Comparison of ENCODE assay signal across 9 cellular contexts in the genomic region with DNA sequence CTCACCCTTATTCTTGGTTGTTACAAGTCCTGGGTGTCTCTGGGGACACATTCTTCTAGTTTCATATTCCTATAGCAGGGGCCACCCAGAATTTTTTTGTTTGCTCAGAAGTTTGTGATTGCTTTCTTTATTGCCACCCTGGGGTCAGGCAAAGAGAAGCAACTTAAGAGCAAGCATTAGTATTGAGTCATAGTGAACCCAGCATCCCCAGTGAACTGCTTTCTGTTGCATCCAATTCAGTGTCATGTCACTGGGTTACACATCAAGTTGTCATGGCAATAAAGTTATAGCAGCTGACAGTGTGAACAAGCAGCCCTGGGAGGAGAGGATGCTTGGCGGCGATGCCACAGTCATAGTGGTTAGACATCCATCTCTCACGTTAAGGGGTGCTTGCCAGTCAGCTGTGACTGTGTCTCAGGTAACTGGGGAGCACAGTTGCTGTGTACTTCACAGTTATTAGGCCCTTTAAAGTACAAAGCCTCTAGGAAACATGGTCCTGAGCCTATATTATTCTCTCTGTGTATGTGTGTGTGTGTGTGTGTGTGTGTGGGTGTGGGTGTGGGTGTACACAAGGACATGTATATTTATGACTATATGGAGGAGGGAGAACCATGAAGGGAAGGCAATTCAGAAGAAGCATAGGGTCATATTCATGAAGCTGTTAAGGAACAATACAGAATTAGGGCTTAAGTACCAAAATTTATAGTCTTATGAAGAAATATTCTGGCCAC. TPM values are rescaled to one million over a fixed set of nuclear protein-coding genes. Genes with fewer than 3 reads are reported as not detected.
DNase-seq lines count a peak whose midpoint lies in the region; ATAC-seq and TF ChIP-seq lines count a peak whose summit lies in the region.
"Had no signal": no experiment of that assay in that cellular context is flagged by ENCODE, and none has a peak within 500 bp of the region (broad histone marks: within the 10 kb centered on the region; RNA-seq: fewer than 3 reads in every experiment).

No MANE protein-coding gene starts in this region.

- no peaks in the 10 kb centered on the region for H3K9me2 ChIP-seq in MM.1S (replicated peaks; ENCODE audit: insufficient read depth, low read length)

- no peak overlapping the region for H3K27ac Mint-ChIP-seq in central memory CD8-positive, alpha-beta T cell (ENCODE audit: low read depth)

- no peaks in the 10 kb centered on the region for H3K27me3 Mint-ChIP-seq in central memory CD8-positive, alpha-beta T cell

- H4K20me1 ChIP-seq in MM.1S (ENCODE audit: insufficient read depth, low read length) = no peaks in the 10 kb centered on the region

- no peak overlapping the region for H3K9ac ChIP-seq in MM.1S (ENCODE audit: low read length)

- H3K9me3 Mint-ChIP-seq in central memory CD8-positive, alpha-beta T cell = peaks cover 9% of the 10 kb centered on the region

- H3K4me3 Mint-ChIP-seq in central memory CD8-positive, alpha-beta T cell = no peak overlapping the region

- H3K9me3 ChIP-seq in MM.1S (replicated peaks; ENCODE audit: insufficient read depth, low read length) = no peaks in the 10 kb centered on the region
- H3K9me3 ChIP-seq: neutrophil had no signal

- H3K4me1 Mint-ChIP-seq in central memory CD8-positive, alpha-beta T cell = peaks cover 38% of the 10 kb centered on the region

- H3K4me3 ChIP-seq in AG04449 (ENCODE audit: low read depth, low read length) (no peak overlapping the region), MM.1S (ENCODE audit: low read length) (no peak overlapping the region), lower leg skin (ENCODE audit: low read depth, poor library complexity, severe bottlenecking) (no peak overlapping the region)

- H3F3A ChIP-seq in MM.1S (ENCODE audit: insufficient read depth, low read length) = no peaks in the 10 kb centered on the region

- no peak for TF ChIP-seq POLR2A in lower leg skin (IDR thresholded peaks at IDR 0.05)

- no peak overlapping the region for H3K4me2 ChIP-seq in MM.1S (ENCODE audit: low read depth, low read length)

- H3K27ac ChIP-seq in MM.1S (ENCODE audit: low read length) = no peak overlapping the region
- H3K27ac ChIP-seq: neutrophil had no signal

- H3K36me3 ChIP-seq in MM.1S (replicated peaks; ENCODE audit: insufficient read depth, low read length) = no peaks in the 10 kb centered on the region
- H3K36me3 ChIP-seq: neutrophil had no signal

- ATAC-seq in GM19035 (IDR thresholded peaks at IDR 0.05; ENCODE audit: unreplicated experiment) (peak; percentile 81), HG03066 (IDR thresholded peaks at IDR 0.05; ENCODE audit: low read depth, unreplicated experiment) (peak; percentile 82), Right ventricle myocardium superior (ENCODE audit: poor library complexity) (no peak)
- ATAC-seq in central memory CD8-positive, alpha-beta T cell (replicated peaks; ENCODE audit: extremely low read depth, poor library complexity, severe bottlenecking) = peak; percentile 72

- H3K79me2 ChIP-seq in MM.1S (ENCODE audit: low read length) = peaks cover 11% of the 10 kb centered on the region; the same call in 1 of the 2 replicates

- DNase-seq in AG04449 (ENCODE audit: low read depth, low spot score) (peak; percentile 29), MM.1S (no peak), lower leg skin (ENCODE audit: low spot score in 2 of 2) (no peak), HK-2 (ENCODE audit: unreplicated experiment) (no peak), Right ventricle myocardium superior (no peak)
- DNase-seq in central memory CD8-positive, alpha-beta T cell (ENCODE audit: low spot score in 2 of 2) = no peak

- CTCF ChIA-PET in AG04449 (lab: Yijun Ruan, JAX) = interaction anchor here (0.9 to 1.6 kb wide), 2 partner anchors 30 to 107 kb away, joined by 3 to 9 read pairs; no protein-coding TSS in a partner anchor

- no peaks in the 10 kb centered on the region for H3K27me3 ChIP-seq in MM.1S (replicated peaks; ENCODE audit: insufficient read depth, low read length)
- H3K27me3 ChIP-seq: neutrophil had no signal

- H3K4me1 ChIP-seq in MM.1S (ENCODE audit: low read length) = no peaks in the 10 kb centered on the region

- TF ChIP-seq CTCF in AG04449 (IDR thresholded peaks at IDR 0.05; ENCODE audit: insufficient read depth, low read length, missing control alignments) = no peak
- no peak for TF ChIP-seq CTCF in MM.1S (IDR thresholded peaks at IDR 0.05; ENCODE audit: low read length)
- no peak for TF ChIP-seq CTCF in lower leg skin (IDR thresholded peaks at IDR 0.05)

- POLR2A ChIA-PET in AG04449 (lab: Yijun Ruan, JAX) = no interaction called here

- WGBS in lower leg skin, 2 donors = 85 to 87% methylated on average over 3 of the region's 3 CpGs

- peaks cover 2% of the 10 kb centered on the region for H3K36me3 Mint-ChIP-seq in central memory CD8-positive, alpha-beta T cell (ENCODE audit: insufficient read depth)

- no peak overlapping the region for H2AFZ ChIP-seq in MM.1S (ENCODE audit: low read length)

- intact Hi-C loops in lower leg skin (cut with DNase I; ENCODE audit: low total_unique reads) = no loop called here
- intact Hi-C loops in Right ventricle myocardium superior (cut with DNase I) = no loop called here

RNA-seq across cellular contexts. Expression of a gene that starts 52.5 kb away (rescaled TPM):
- total RNA-seq in lower leg skin = 10 to 100 TPM in 3 of 4 donors, 1 to 10 TPM in 1; 9.6 to 29.3 (median 23.8) TPM
- 34.0 TPM for total RNA-seq in Right ventricle myocardium superior
